ENCODE assay signal across 1 cellular context in the genomic region with DNA sequence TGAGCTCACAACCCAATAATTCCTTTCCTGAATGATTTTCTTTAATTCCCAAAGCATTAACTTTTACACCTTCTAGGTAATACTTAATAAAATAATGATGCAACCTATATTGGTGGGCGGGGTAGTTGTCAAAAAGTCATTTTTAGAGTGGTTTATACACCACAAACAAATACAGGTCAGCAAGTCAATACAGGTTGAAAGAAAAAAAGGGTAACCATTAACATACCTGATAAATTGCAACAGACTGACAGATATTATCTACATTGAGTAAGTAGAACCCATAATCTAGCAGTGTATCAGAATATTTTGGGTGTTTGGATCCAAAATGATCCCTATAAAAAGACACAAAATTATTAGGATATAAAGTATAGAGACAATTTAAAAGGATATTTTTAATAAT.
A peak's percentile ranks its signal among the peaks of the same experiment; 100 is the strongest.
TF ChIP-seq lines count a peak whose summit lies in the region.

No MANE protein-coding gene starts in this region.

TF ChIP-seq in HepG2, 621 proteins besides CTCF, POLR2A, EP300 and RAD21:
- TF ChIP-seq, protein P1, sequence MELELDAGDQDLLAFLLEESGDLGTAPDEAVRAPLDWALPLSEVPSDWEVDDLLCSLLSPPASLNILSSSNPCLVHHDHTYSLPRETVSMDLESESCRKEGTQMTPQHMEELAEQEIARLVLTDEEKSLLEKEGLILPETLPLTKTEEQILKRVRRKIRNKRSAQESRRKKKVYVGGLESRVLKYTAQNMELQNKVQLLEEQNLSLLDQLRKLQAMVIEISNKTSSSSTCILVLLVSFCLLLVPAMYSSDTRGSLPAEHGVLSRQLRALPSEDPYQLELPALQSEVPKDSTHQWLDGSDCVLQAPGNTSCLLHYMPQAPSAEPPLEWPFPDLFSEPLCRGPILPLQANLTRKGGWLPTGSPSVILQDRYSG (CRISPR knock-in tag; IDR thresholded peaks at IDR 0.05), result no peak
- TF ChIP-seq HNF1A (IDR thresholded peaks at IDR 0.05; ENCODE audit: low read depth) (0 out of 2 replicates have a peak, but pooled peaks have one; percentile 21), HNF1A (CRISPR knock-in tag; IDR thresholded peaks at IDR 0.05; ENCODE audit: borderline replicate concordance) (no peak), NFKB2 (CRISPR knock-in tag; IDR thresholded peaks at IDR 0.05; ENCODE audit: borderline replicate concordance) (no peak), CHCHD3 (CRISPR knock-in tag; IDR thresholded peaks at IDR 0.05) (no peak), KDM5A (IDR thresholded peaks at IDR 0.05; ENCODE audit: borderline replicate concordance, low read length) (no peak), ATF7 (IDR thresholded peaks at IDR 0.05) (peak; percentile 52), ATF7 (CRISPR knock-in tag; IDR thresholded peaks at IDR 0.05) (no peak), KDM1A (CRISPR knock-in tag; IDR thresholded peaks at IDR 0.05) (no peak), ONECUT2 (CRISPR knock-in tag; IDR thresholded peaks at IDR 0.05) (no peak), ZFP41 (CRISPR knock-in tag; IDR thresholded peaks at IDR 0.05; ENCODE audit: borderline replicate concordance) (no peak), THAP11 (CRISPR knock-in tag; IDR thresholded peaks at IDR 0.05) (no peak), JUND (CRISPR knock-in tag; IDR thresholded peaks at IDR 0.05) (no peak), HNRNPL (IDR thresholded peaks at IDR 0.05; ENCODE audit: low read depth, low read length) (no peak), ZNF333 (CRISPR knock-in tag; IDR thresholded peaks at IDR 0.05; ENCODE audit: borderline replicate concordance) (no peak), ZNF264 (CRISPR knock-in tag; IDR thresholded peaks at IDR 0.05) (no peak), GABPA (IDR thresholded peaks at IDR 0.05; ENCODE audit: low read depth, low read length) (no peak), GABPA (CRISPR knock-in tag; IDR thresholded peaks at IDR 0.05; ENCODE audit: low read depth) (no peak), CREM (IDR thresholded peaks at IDR 0.05) (0 out of 2 replicates have a peak, but pooled peaks have one; percentile 20), CREM (CRISPR knock-in tag; IDR thresholded peaks at IDR 0.05) (no peak), KMT2A (CRISPR knock-in tag; IDR thresholded peaks at IDR 0.05) (no peak), ZUFSP (CRISPR knock-in tag; IDR thresholded peaks at IDR 0.05; ENCODE audit: borderline replicate concordance) (no peak), ATF2 (CRISPR knock-in tag; IDR thresholded peaks at IDR 0.05) (no peak), ZNF704 (CRISPR knock-in tag; IDR thresholded peaks at IDR 0.05; ENCODE audit: borderline replicate concordance) (no peak)
- TF ChIP-seq, protein P2, sequence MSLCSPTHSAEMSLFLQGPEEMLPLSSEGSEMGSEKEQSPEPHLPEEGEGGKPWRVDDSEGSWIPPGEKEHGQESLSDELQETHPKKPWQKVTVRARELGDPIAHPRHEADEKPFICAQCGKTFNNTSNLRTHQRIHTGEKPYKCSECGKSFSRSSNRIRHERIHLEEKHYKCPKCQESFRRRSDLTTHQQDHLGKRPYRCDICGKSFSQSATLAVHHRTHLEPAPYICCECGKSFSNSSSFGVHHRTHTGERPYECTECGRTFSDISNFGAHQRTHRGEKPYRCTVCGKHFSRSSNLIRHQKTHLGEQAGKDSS (CRISPR knock-in tag; IDR thresholded peaks at IDR 0.05; ENCODE audit: borderline replicate concordance, low read depth), result no peak
- TF ChIP-seq, protein P3, sequence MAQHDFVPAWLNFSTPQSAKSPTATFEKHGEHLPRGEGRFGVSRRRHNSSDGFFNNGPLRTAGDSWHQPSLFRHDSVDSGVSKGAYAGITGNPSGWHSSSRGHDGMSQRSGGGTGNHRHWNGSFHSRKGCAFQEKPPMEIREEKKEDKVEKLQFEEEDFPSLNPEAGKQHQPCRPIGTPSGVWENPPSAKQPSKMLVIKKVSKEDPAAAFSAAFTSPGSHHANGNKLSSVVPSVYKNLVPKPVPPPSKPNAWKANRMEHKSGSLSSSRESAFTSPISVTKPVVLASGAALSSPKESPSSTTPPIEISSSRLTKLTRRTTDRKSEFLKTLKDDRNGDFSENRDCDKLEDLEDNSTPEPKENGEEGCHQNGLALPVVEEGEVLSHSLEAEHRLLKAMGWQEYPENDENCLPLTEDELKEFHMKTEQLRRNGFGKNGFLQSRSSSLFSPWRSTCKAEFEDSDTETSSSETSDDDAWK (CRISPR knock-in tag; IDR thresholded peaks at IDR 0.05), result no peak
